Comparison of ENCODE assay signal across 21 cellular contexts in genomic region chr1:38569932-38570356, GRCh38.
A peak's percentile ranks its signal among the peaks of the same experiment; 100 is the strongest.
DNase-seq lines count a peak whose midpoint lies in the region; ATAC-seq, FAIRE-seq and TF ChIP-seq lines count a peak whose summit lies in the region.
"Had no signal": no experiment of that assay in that cellular context is flagged by ENCODE, and none has a peak within 500 bp of the region (broad histone marks: within the 10 kb centered on the region; RNA-seq: fewer than 3 reads in every experiment).

No MANE protein-coding gene starts in this region.

- H3K4me1 ChIP-seq in GM23338 (ENCODE audit: insufficient read depth): no peaks in the 10 kb centered on the region
- no peaks in the 10 kb centered on the region for H3K4me1 ChIP-seq in GM12878 (ENCODE audit: control insufficient read depth, insufficient read depth, low read length)
- H3K4me1 ChIP-seq in neural progenitor cell: peaks cover 18% of the 10 kb centered on the region

- peaks cover 5% of the 10 kb centered on the region; the same call in 2 of the 3 replicates for H3K4me1 Mint-ChIP-seq in GM23338
- peaks cover 44% of the 10 kb centered on the region for H3K4me1 Mint-ChIP-seq in neural progenitor cell
- H3K4me1 Mint-ChIP-seq in activated CD4-positive, alpha-beta T cell treated with anti-CD3 and anti-CD28 coated beads, Interleukin-2, amount 10 ng/mL, durations not matched to agents 7 days and 5 days: peaks cover 7% of the 10 kb centered on the region
- H3K4me1 Mint-ChIP-seq: CD8-positive, alpha-beta memory T cell had no signal

- no peak for TF ChIP-seq EP300 in GM12878 (IDR thresholded peaks at IDR 0.05; ENCODE audit: borderline replicate concordance in 1 of 2, control insufficient read depth in 1 of 2, low read depth in 2 of 2, low read length in 2 of 2)

- H3K4me3 Mint-ChIP-seq in GM23338 (no peak overlapping the region), neural progenitor cell (peak overlapping the region; percentile 0)
- no peak overlapping the region for H3K4me3 Mint-ChIP-seq in activated CD4-positive, alpha-beta T cell treated with anti-CD3 and anti-CD28 coated beads, Interleukin-2, amount 10 ng/mL, durations not matched to agents 7 days and 5 days
- H3K4me3 Mint-ChIP-seq: CD8-positive, alpha-beta memory T cell had no signal

- H3K27me3 ChIP-seq in GM23338 (ENCODE audit: insufficient read depth) (no peaks in the 10 kb centered on the region), GM12878 (replicated peaks in 1 of 2; ENCODE audit: control insufficient read depth in 2 of 2, insufficient read depth in 2 of 2, low read length in 1 of 2) (no peaks in the 10 kb centered on the region; a peak in 1 of 4 replicates), neural progenitor cell (no peaks in the 10 kb centered on the region)

- RAD21 ChIA-PET in GM12878 (lab: Charles Lee; ENCODE audit: unreplicated experiment): no interaction called here

- H3K27me3 Mint-ChIP-seq in GM23338 (ENCODE audit: insufficient read depth, low read depth, poor library complexity) (peaks cover 4% of the 10 kb centered on the region), neural progenitor cell (ENCODE audit: insufficient read depth, low read depth) (peaks cover 29% of the 10 kb centered on the region)
- H3K27me3 Mint-ChIP-seq in activated CD4-positive, alpha-beta T cell treated with anti-CD3 and anti-CD28 coated beads, Interleukin-2, amount 10 ng/mL, durations not matched to agents 7 days and 5 days: peaks cover 50% of the 10 kb centered on the region

- no peak overlapping the region for H3K9ac ChIP-seq in GM12878 (ENCODE audit: control insufficient read depth, insufficient read depth, low read length)
- H3K9ac ChIP-seq in neural progenitor cell: no peak overlapping the region

- H3K4me2 ChIP-seq in GM23338: no peak overlapping the region
- no peak overlapping the region for H3K4me2 ChIP-seq in GM12878 (ENCODE audit: control insufficient read depth, insufficient read depth)
- no peak overlapping the region for H3K4me2 ChIP-seq in neural progenitor cell

- H3K9me3 Mint-ChIP-seq in GM23338 (no peaks in the 10 kb centered on the region), neural progenitor cell (no peaks in the 10 kb centered on the region)
- no peaks in the 10 kb centered on the region for H3K9me3 Mint-ChIP-seq in activated CD4-positive, alpha-beta T cell treated with anti-CD3 and anti-CD28 coated beads, Interleukin-2, amount 10 ng/mL, durations not matched to agents 7 days and 5 days
- H3K9me3 Mint-ChIP-seq: CD8-positive, alpha-beta memory T cell; H9 had no signal

- TF ChIP-seq CTCF in GM23338 (conservative IDR thresholded peaks at IDR 0.05; ENCODE audit: low read depth in 2 of 2) (no peak), GM12878 (IDR thresholded peaks at IDR 0.05 in 2 of 3, conservative IDR thresholded peaks at IDR 0.05 in 1 of 3; ENCODE audit: control insufficient read depth in 2 of 3, extremely low read depth in 1 of 3, insufficient read depth in 1 of 3, low read depth in 3 of 3, low read length in 3 of 3) (no peak), neural progenitor cell (IDR thresholded peaks at IDR 0.05) (no peak)

- POLR2A ChIA-PET in GM12878 (lab: Charles Lee): interaction anchor here (1.7 kb wide), 1 partner anchor 12 kb away, joined by 4 read pairs; no protein-coding TSS in a partner anchor
- POLR2A ChIA-PET in activated CD4-positive, alpha-beta T cell treated with anti-CD3 and anti-CD28 coated beads, Interleukin-2, amount 10 ng/mL, durations not matched to agents 7 days and 5 days (lab: Charles Lee): no interaction called here

- intact Hi-C loops in GM12878 (cut with micrococcal nuclease; ENCODE audit: unreplicated experiment): no loop called here

- H4K20me1 ChIP-seq in GM23338 (replicated peaks; ENCODE audit: insufficient read depth) (0 out of 2 replicates have a peak, but pooled peaks cover 3% of the 10 kb centered on the region), GM12878 (ENCODE audit: control insufficient read depth, insufficient read depth) (no peaks in the 10 kb centered on the region), neural progenitor cell (ENCODE audit: low read depth) (no peaks in the 10 kb centered on the region)

- no peaks in the 10 kb centered on the region for H3K36me3 ChIP-seq in GM23338 (ENCODE audit: insufficient read depth)
- no peaks in the 10 kb centered on the region for H3K36me3 ChIP-seq in GM12878 (ENCODE audit: control insufficient read depth in 2 of 2, insufficient read depth in 2 of 2, low read length in 1 of 2)
- no peaks in the 10 kb centered on the region for H3K36me3 ChIP-seq in neural progenitor cell

- no peak for TF ChIP-seq POLR2A in GM12878 (IDR thresholded peaks at IDR 0.05; ENCODE audit: low read depth, low read length)

- no peaks in the 10 kb centered on the region for H3K36me3 Mint-ChIP-seq in GM23338 (ENCODE audit: low read depth)
- no peaks in the 10 kb centered on the region for H3K36me3 Mint-ChIP-seq in neural progenitor cell
- no peaks in the 10 kb centered on the region for H3K36me3 Mint-ChIP-seq in activated CD4-positive, alpha-beta T cell treated with anti-CD3 and anti-CD28 coated beads, Interleukin-2, amount 10 ng/mL, durations not matched to agents 7 days and 5 days (ENCODE audit: low read depth)

- H3K79me2 ChIP-seq in GM23338 (replicated peaks; ENCODE audit: insufficient read depth): no peaks in the 10 kb centered on the region
- no peaks in the 10 kb centered on the region for H3K79me2 ChIP-seq in GM12878 (ENCODE audit: control insufficient read depth, insufficient read depth, low read length)
- H3K79me2 ChIP-seq in neural progenitor cell (ENCODE audit: low read depth): no peaks in the 10 kb centered on the region

- no peaks in the 10 kb centered on the region for H3K9me3 ChIP-seq in GM12878 (replicated peaks; ENCODE audit: control insufficient read depth, insufficient read depth, low read length)
- no peaks in the 10 kb centered on the region for H3K9me3 ChIP-seq in neural progenitor cell (ENCODE audit: low read depth)

- H3F3A ChIP-seq in GM23338 (replicated peaks; ENCODE audit: low read depth) (no peaks in the 10 kb centered on the region), neural progenitor cell (ENCODE audit: low read depth) (peaks cover 7% of the 10 kb centered on the region)

- no TSS peak for BruUV-seq in GM12878 (replicated peaks; lab: Mats Ljungman, UMichigan)

- no peak for DNase-seq in GM23338 (ENCODE audit: low spot score)
- DNase-seq in NCI-H2227 (lab: John Stamatoyannopoulos, UW; ENCODE audit: unreplicated experiment): peak; percentile 39
- DNase-seq in GM12878 (ENCODE audit: low read depth, low spot score): no peak
- DNase-seq in neural progenitor cell (ENCODE audit: low spot score): no peak
- no peak for DNase-seq in epidermal melanocyte (ENCODE audit: insufficient read length, low spot score)
- DNase-seq in activated CD4-positive, alpha-beta T cell treated with anti-CD3 and anti-CD28 coated beads, Interleukin-2, amount 10 ng/mL, durations not matched to agents 7 days and 5 days: no peak
- DNase-seq in effector CD8-positive, alpha-beta T cell (lab: John Stamatoyannopoulos, UW): no peak
- no peak for DNase-seq in RPMI8226
- DNase-seq: ACHN; C1 segment of cervical spinal cord; CD8-positive, alpha-beta memory T cell; DMS79; H9; NCI-H1092 treated with DMSO at 0.1 percent for 48 hours; NCI-H1694; NCI-H2081 treated with DMSO at 0.1 percent for 48 hours; NCI-H510A; NCI-H774; PC-3; SIG-M5 had no signal

- WGBS in GM12878 (ENCODE audit: insufficient coverage, insufficient replicate concordance, low lambda C conversion rate, missing lambda C conversion rate): 57% methylated on average over 17 of the region's 17 CpGs

- SMC1A ChIA-PET in GM12878 (lab: Charles Lee; ENCODE audit: uncharacterized antibody, unreplicated experiment): interaction anchor here (1.1 kb wide), 1 partner anchor 14 kb away, joined by 3 read pairs; no protein-coding TSS in a partner anchor

- TF ChIP-seq RAD21 in GM12878 (IDR thresholded peaks at IDR 0.05; ENCODE audit: insufficient read depth, low read depth, low read length): no peak

- H3K27ac Mint-ChIP-seq in GM23338 (no peak overlapping the region), neural progenitor cell (no peak overlapping the region)
- no peak overlapping the region for H3K27ac Mint-ChIP-seq in activated CD4-positive, alpha-beta T cell treated with anti-CD3 and anti-CD28 coated beads, Interleukin-2, amount 10 ng/mL, durations not matched to agents 7 days and 5 days

- H3K27ac ChIP-seq in GM23338 (ENCODE audit: low read depth) (no peak overlapping the region), GM12878 (ENCODE audit: control insufficient read depth, insufficient read depth) (no peak overlapping the region), neural progenitor cell (no peak overlapping the region)
- H3K27ac ChIP-seq: RWPE1 had no signal

- CTCF ChIA-PET in GM12878 (lab: Yijun Ruan, JAX): no interaction called here
- CTCF ChIA-PET in activated CD4-positive, alpha-beta T cell treated with anti-CD3 and anti-CD28 coated beads, Interleukin-2, amount 10 ng/mL, durations not matched to agents 7 days and 5 days (lab: Charles Lee): no interaction called here

- H2AFZ ChIP-seq in GM23338: no peak overlapping the region
- no peak overlapping the region for H2AFZ ChIP-seq in GM12878 (ENCODE audit: control insufficient read depth, low read depth, low read length)
- H2AFZ ChIP-seq in neural progenitor cell (replicated peaks): peak overlapping the region; percentile 9

- FAIRE-seq in GM12878 (lab: Jason Lieb, UNC): no peak

- H3K4me3 ChIP-seq in GM23338 (no peak overlapping the region), GM12878 (no peak overlapping the region), neural progenitor cell (no peak overlapping the region)

- peak; percentile 45 for ATAC-seq in GM23338
- ATAC-seq in GM12878: no peak
- ATAC-seq: PC-3 had no signal

- in situ Hi-C loops in GM12878 (cut with MboI): no loop called here

- H3K9me2 ChIP-seq in GM23338 (ENCODE audit: insufficient read depth): 0 out of 2 replicates have a peak, but pooled peaks cover 3% of the 10 kb centered on the region

TF ChIP-seq in GM23338, 12 proteins besides CTCF, POLR2A, EP300 and RAD21 (continues in another document):
- TF ChIP-seq ZNF114 (CRISPR knock-in tag; IDR thresholded peaks at IDR 0.05) (no peak), POLR2AphosphoS5 (IDR thresholded peaks at IDR 0.05; ENCODE audit: low read depth) (no peak)

TF ChIP-seq in GM12878, 131 proteins besides CTCF, POLR2A, EP300 and RAD21:
- TF ChIP-seq PML (IDR thresholded peaks at IDR 0.05; ENCODE audit: low read length): no peak
- 0 out of 2 replicates have a peak, but pooled peaks have one; percentile 59 for TF ChIP-seq ZSCAN29 (IDR thresholded peaks at IDR 0.05)
TF ChIP-seq in GM12878: peak in this region for 1.
